21 cellular contexts compared by ENCODE assay signal in the genomic region with DNA sequence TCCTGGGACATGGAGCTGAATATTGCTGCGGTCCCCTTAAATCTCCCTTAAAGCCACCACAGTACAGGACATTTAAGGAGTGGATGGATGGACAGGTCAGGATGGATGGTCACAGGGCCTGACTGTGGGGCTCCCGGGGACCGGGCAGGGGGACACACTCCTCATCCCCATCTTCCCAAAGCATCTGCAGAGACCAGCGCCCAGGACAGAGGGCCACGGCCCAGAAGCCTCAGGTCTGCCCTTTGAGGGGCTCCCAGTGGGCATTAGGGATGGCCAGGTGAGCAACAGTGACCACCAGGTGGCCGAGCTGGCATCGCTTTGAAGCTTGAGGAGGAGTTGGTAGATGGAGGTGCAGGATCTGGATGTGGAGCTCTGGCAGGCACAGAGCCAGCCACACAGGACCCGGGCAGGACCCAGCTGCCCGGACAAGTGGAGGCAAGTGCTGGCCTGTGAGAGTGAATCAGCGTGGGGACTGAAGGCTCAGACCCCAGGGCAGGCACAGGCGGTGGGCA. TPM values are rescaled to one million over a fixed set of nuclear protein-coding genes. Genes with fewer than 3 reads are reported as not detected.
DNase-seq lines count a peak whose midpoint lies in the region; ATAC-seq and TF ChIP-seq lines count a peak whose summit lies in the region.
"Had no signal": no experiment of that assay in that cellular context is flagged by ENCODE, and none has a peak within 500 bp of the region (broad histone marks: within the 10 kb centered on the region; RNA-seq: fewer than 3 reads in every experiment).

No MANE protein-coding gene starts in this region.

- no peaks in the 10 kb centered on the region for H4K20me1 ChIP-seq in PC-3 (ENCODE audit: low read length)

- no peaks in the 10 kb centered on the region for H3K27me3 ChIP-seq in PC-3 (ENCODE audit: low read length)
- H3K27me3 ChIP-seq in foreskin keratinocyte, result peaks cover 6% of the 10 kb centered on the region
- H3K27me3 ChIP-seq in skeletal muscle tissue (ENCODE audit: control insufficient read depth in 3 of 3, insufficient read depth in 3 of 3, low read length in 3 of 3), result no peaks in the 10 kb centered on the region
- H3K27me3 ChIP-seq in dorsolateral prefrontal cortex, result no peaks in the 10 kb centered on the region

- H3K27ac Mint-ChIP-seq in T-helper 2 cell treated with Interferon-gamma antibody and Interleukin-4, amounts not matched to agents 5 μg/mL and 100 μg/mL, for 36 hours, result peak overlapping the region; percentile 10
- H3K27ac Mint-ChIP-seq in activated CD8-positive, alpha-beta T cell treated with anti-CD3 and anti-CD28 coated beads for 36 hours, result no peak overlapping the region

- no peaks in the 10 kb centered on the region for H3K4me1 Mint-ChIP-seq in T-helper 2 cell treated with Interferon-gamma antibody and Interleukin-4, amounts not matched to agents 5 μg/mL and 100 μg/mL, for 36 hours (ENCODE audit: low read depth)
- peaks cover 2% of the 10 kb centered on the region for H3K4me1 Mint-ChIP-seq in activated CD8-positive, alpha-beta T cell treated with anti-CD3 and anti-CD28 coated beads for 36 hours (ENCODE audit: low read depth)

- TF ChIP-seq CTCF in PC-3 (conservative IDR thresholded peaks at IDR 0.05; ENCODE audit: low read depth, low read length) (0 out of 2 replicates have a peak, but pooled peaks have one; percentile 9), foreskin keratinocyte (conservative IDR thresholded peaks at IDR 0.05) (no peak), dorsolateral prefrontal cortex (IDR thresholded peaks at IDR 0.05 in 54 of 56, conservative IDR thresholded peaks at IDR 0.05 in 2 of 56; ENCODE audit: low read depth in 1 of 56, partially characterized antibody in 56 of 56) (no peak)
- no peak for TF ChIP-seq CTCF in activated CD8-positive, alpha-beta T cell treated with anti-CD3 and anti-CD28 coated beads for 36 hours (IDR thresholded peaks at IDR 0.05)

- H3K4me2 ChIP-seq in PC-3 (ENCODE audit: low read length), result no peak overlapping the region

- no peak overlapping the region for H2AFZ ChIP-seq in PC-3 (ENCODE audit: low read length)

- BruUV-seq in PC-3 (replicated peaks; lab: Mats Ljungman, UMichigan), result no TSS peak

- no peaks in the 10 kb centered on the region for H3K79me2 ChIP-seq in PC-3 (ENCODE audit: low read length)

- no peaks in the 10 kb centered on the region for H3K9me2 ChIP-seq in PC-3 (replicated peaks; ENCODE audit: low read length)

- H3K36me3 ChIP-seq in PC-3 (ENCODE audit: low read depth, low read length) (no peaks in the 10 kb centered on the region), skeletal muscle tissue (ENCODE audit: control insufficient read depth in 3 of 3, insufficient read depth in 3 of 3, low read length in 3 of 3) (peaks cover 30 to 65% (median 58%) of the 10 kb centered on the region in 3 donors)
- H3K36me3 ChIP-seq: HAP-1, SJCRH30 had no signal

- H3K9ac ChIP-seq in PC-3 (ENCODE audit: low read length), result no peak overlapping the region
- H3K9ac ChIP-seq in skeletal muscle tissue (ENCODE audit: low read depth in 1 of 3, low read length in 3 of 3), result peak overlapping the region in 1 of 3 donors; percentile 54

- H3F3A ChIP-seq in PC-3 (ENCODE audit: low read length, unreplicated experiment), result no peaks in the 10 kb centered on the region

- no peaks in the 10 kb centered on the region for H3K4me1 ChIP-seq in PC-3 (ENCODE audit: insufficient read depth, low read length)
- H3K4me1 ChIP-seq in foreskin keratinocyte, result no peaks in the 10 kb centered on the region
- peaks cover 41 to 92% (median 60%) of the 10 kb centered on the region in 3 donors for H3K4me1 ChIP-seq in skeletal muscle tissue (ENCODE audit: control insufficient read depth in 3 of 3, insufficient read depth in 3 of 3, low read length in 3 of 3)
- H3K4me1 ChIP-seq: SJCRH30 had no signal

- no peak for DNase-seq in T-helper 2 cell treated with Interferon-gamma antibody and Interleukin-4, amounts not matched to agents 5 μg/mL and 100 μg/mL, for 36 hours (ENCODE audit: low spot score)
- DNase-seq in T-helper 2 cell, result no peak
- no peak for DNase-seq in PC-3
- DNase-seq in foreskin keratinocyte, result peak in 1 of 2 donors; percentile 26
- DNase-seq in dorsolateral prefrontal cortex, result no peak
- no peak for DNase-seq in activated CD8-positive, alpha-beta T cell treated with anti-CD3 and anti-CD28 coated beads for 36 hours
- DNase-seq: 8988T, DMS 273 treated with DMSO at 0.1 percent for 48 hours, MM.1S, NCI-H1048, NCI-H1417 treated with DMSO at 0.1 percent for 48 hours, NCI-H187 treated with DMSO at 0.1 percent for 48 hours, NCI-H2107, NCI-H69, SJCRH30 had no signal

- H3K27me3 Mint-ChIP-seq in T-helper 2 cell treated with Interferon-gamma antibody and Interleukin-4, amounts not matched to agents 5 μg/mL and 100 μg/mL, for 36 hours (ENCODE audit: low read depth), result no peaks in the 10 kb centered on the region
- no peaks in the 10 kb centered on the region for H3K27me3 Mint-ChIP-seq in activated CD8-positive, alpha-beta T cell treated with anti-CD3 and anti-CD28 coated beads for 36 hours

- H3K9me3 ChIP-seq in PC-3 (ENCODE audit: low read length) (no peaks in the 10 kb centered on the region), skeletal muscle tissue (ENCODE audit: control insufficient read depth in 3 of 3, low read length in 3 of 3) (peaks cover 0 to 5% (median 0%) of the 10 kb centered on the region in 3 donors)
- H3K9me3 ChIP-seq: HAP-1, SJCRH30 had no signal

- no peaks in the 10 kb centered on the region for H3K9me3 Mint-ChIP-seq in T-helper 2 cell treated with Interferon-gamma antibody and Interleukin-4, amounts not matched to agents 5 μg/mL and 100 μg/mL, for 36 hours
- no peaks in the 10 kb centered on the region for H3K9me3 Mint-ChIP-seq in activated CD8-positive, alpha-beta T cell treated with anti-CD3 and anti-CD28 coated beads for 36 hours

- H3K27ac ChIP-seq in PC-3 (ENCODE audit: low read length) (no peak overlapping the region), foreskin keratinocyte (no peak overlapping the region), skeletal muscle tissue (ENCODE audit: low read depth, low read length) (peak overlapping the region; percentile 65), dorsolateral prefrontal cortex (no peak overlapping the region)
- H3K27ac ChIP-seq: HL-60, SJCRH30 had no signal

- H3K36me3 Mint-ChIP-seq in T-helper 2 cell treated with Interferon-gamma antibody and Interleukin-4, amounts not matched to agents 5 μg/mL and 100 μg/mL, for 36 hours (ENCODE audit: low read depth), result no peaks in the 10 kb centered on the region
- no peaks in the 10 kb centered on the region for H3K36me3 Mint-ChIP-seq in activated CD8-positive, alpha-beta T cell treated with anti-CD3 and anti-CD28 coated beads for 36 hours (ENCODE audit: low read depth)

- POLR2A ChIA-PET in PC-3 (lab: Charles Lee; ENCODE audit: unreplicated experiment), result no interaction called here
- POLR2A ChIA-PET in activated CD8-positive, alpha-beta T cell treated with anti-CD3 and anti-CD28 coated beads for 36 hours (lab: Charles Lee), result no interaction called here

- intact Hi-C loops in PC-3 (cut with micrococcal nuclease), result no loop called here
- intact Hi-C loops in dorsolateral prefrontal cortex (cut with DNase I), result no loop called here
- intact Hi-C loops in activated CD8-positive, alpha-beta T cell treated with anti-CD3 and anti-CD28 coated beads for 36 hours (cut with micrococcal nuclease), result no loop called here

- ATAC-seq in PC-3 (no peak), foreskin keratinocyte (peak; percentile 5)
- no peak for ATAC-seq in activated CD8-positive, alpha-beta T cell treated with anti-CD3 and anti-CD28 coated beads for 36 hours
- ATAC-seq: HepG2, K562 had no signal

- H3K4me3 ChIP-seq in PC-3 (ENCODE audit: low read length), result no peak overlapping the region
- H3K4me3 ChIP-seq in skeletal muscle tissue (ENCODE audit: low read length in 3 of 3), result peak overlapping the region in 1 of 3 donors; percentile 6
- no peak overlapping the region for H3K4me3 ChIP-seq in dorsolateral prefrontal cortex
- H3K4me3 ChIP-seq: HAP-1, K562, SJCRH30 had no signal

- no peak overlapping the region for H3K4me3 Mint-ChIP-seq in T-helper 2 cell treated with Interferon-gamma antibody and Interleukin-4, amounts not matched to agents 5 μg/mL and 100 μg/mL, for 36 hours
- no peak overlapping the region for H3K4me3 Mint-ChIP-seq in activated CD8-positive, alpha-beta T cell treated with anti-CD3 and anti-CD28 coated beads for 36 hours

- CTCF ChIA-PET in PC-3 (lab: Charles Lee), result no interaction called here
- CTCF ChIA-PET in activated CD8-positive, alpha-beta T cell treated with anti-CD3 and anti-CD28 coated beads for 36 hours (lab: Charles Lee), result no interaction called here

RNA-seq across cellular contexts. Expression of a gene that starts 51.4 kb away (rescaled TPM):
- 3.2 and 3.6 TPM in 2 replicates for total RNA-seq in PC-3 (2014; rRNA removed)
- 0.39 and 0.85 TPM in 2 replicates for total RNA-seq in foreskin keratinocyte
- 0.33 and 0.49 TPM in 2 replicates for polyA plus RNA-seq in foreskin keratinocyte
- 7.3 TPM for total RNA-seq in skeletal muscle tissue
- 100 to 1,000 TPM in 103 of 120 experiments, 10 to 100 TPM in 17; 43.2 to 185 (median 130) TPM for total RNA-seq in dorsolateral prefrontal cortex
- total RNA-seq in activated CD8-positive, alpha-beta T cell treated with anti-CD3 and anti-CD28 coated beads for 36 hours, result under 1 TPM; 0.32 to 0.54 TPM
- total RNA-seq: K562 had no signal
- polyA plus RNA-seq: AG04450, K562 had no signal
